Comparison of ENCODE assay signal across 19 cellular contexts in genomic region chrX:133090410-133090809, GRCh38. TPM values are rescaled to one million over a fixed set of nuclear protein-coding genes. Genes with fewer than 3 reads are reported as not detected.
DNase-seq lines count a peak whose midpoint lies in the region; ATAC-seq, FAIRE-seq and TF ChIP-seq lines count a peak whose summit lies in the region.
"Had no signal": no experiment of that assay in that cellular context is flagged by ENCODE, and none has a peak within 500 bp of the region (broad histone marks: within the 10 kb centered on the region; RNA-seq: fewer than 3 reads in every experiment).

No MANE protein-coding gene starts in this region.

- intact Hi-C loops in Calu3 (cut with micrococcal nuclease; ENCODE audit: unreplicated experiment): no loop called here
- intact Hi-C loops in PC-9 (cut with micrococcal nuclease; ENCODE audit: unreplicated experiment): no loop called here

- H3K4me2 ChIP-seq in PC-9: peak overlapping the region; percentile 29; the same call in 1 of the 2 replicates
- H3K4me2 ChIP-seq in keratinocyte (ENCODE audit: control insufficient read depth, extremely low read depth, insufficient read depth, low read depth, low read length): peak overlapping the region; percentile 16
- H3K4me2 ChIP-seq: BLaER1, GM23338, KMS-11 had no signal

- BruUV-seq in Calu3 (replicated peaks; lab: Mats Ljungman, UMichigan) (no TSS peak), PC-9 (replicated peaks; lab: Mats Ljungman, UMichigan) (no TSS peak)

- H3K27me3 ChIP-seq in PC-9 (ENCODE audit: insufficient read depth, low read depth): no peaks in the 10 kb centered on the region
- H3K27me3 ChIP-seq in keratinocyte (ENCODE audit: control insufficient read depth, extremely low read depth, insufficient read depth, low read length): no peaks in the 10 kb centered on the region

- no peaks in the 10 kb centered on the region for H3K9me1 ChIP-seq in keratinocyte (ENCODE audit: control insufficient read depth, extremely low read depth, insufficient read depth, low read length)

- peaks cover 19% of the 10 kb centered on the region for H3K4me1 Mint-ChIP-seq in Calu3 (ENCODE audit: low read depth, unreplicated experiment)
- H3K4me1 Mint-ChIP-seq: CD14-positive monocyte; CD4-positive, alpha-beta memory T cell; GM23338 had no signal

- CTCF ChIA-PET in Calu3 (lab: Charles Lee) (no interaction called here), PC-9 (lab: Charles Lee) (no interaction called here)

- POLR2A ChIA-PET in PC-9 (lab: Charles Lee; ENCODE audit: unreplicated experiment): no interaction called here

- H3F3A ChIP-seq in PC-9 (ENCODE audit: insufficient read depth, low read depth): peaks cover 14% of the 10 kb centered on the region; the same call in 1 of the 2 replicates

- peaks cover 32% of the 10 kb centered on the region for H3K4me1 ChIP-seq in PC-9 (replicated peaks; ENCODE audit: insufficient read depth)
- H3K4me1 ChIP-seq in keratinocyte (ENCODE audit: control insufficient read depth, extremely low read depth, insufficient read depth, low read length): peaks cover 18% of the 10 kb centered on the region
- H3K4me1 ChIP-seq: BLaER1 had no signal

- H3K4me3 Mint-ChIP-seq in Calu3 (ENCODE audit: low read depth, unreplicated experiment): no peak overlapping the region
- H3K4me3 Mint-ChIP-seq: CD14-positive monocyte; CD4-positive, alpha-beta memory T cell; GM23338; HFFc6 had no signal

- FAIRE-seq in keratinocyte (lab: Jason Lieb, UNC): no peak
- FAIRE-seq: GM12878, GM19239 had no signal

- H3K9me2 ChIP-seq in PC-9 (ENCODE audit: insufficient read depth): no peaks in the 10 kb centered on the region

- no peaks in the 10 kb centered on the region for H3K9me3 ChIP-seq in PC-9 (ENCODE audit: insufficient read depth, low read depth)
- H3K9me3 ChIP-seq in keratinocyte (ENCODE audit: control insufficient read depth, low read depth, low read length): no peaks in the 10 kb centered on the region
- H3K9me3 ChIP-seq: BLaER1 had no signal

- no peaks in the 10 kb centered on the region for H3K36me3 Mint-ChIP-seq in Calu3 (ENCODE audit: insufficient read depth, unreplicated experiment)
- H3K36me3 Mint-ChIP-seq: CD14-positive monocyte; CD4-positive, alpha-beta memory T cell had no signal

- no peak overlapping the region for H3K9ac ChIP-seq in keratinocyte (ENCODE audit: control insufficient read depth, extremely low read depth, insufficient read depth, low read length)
- H3K9ac ChIP-seq: BLaER1, KMS-11 had no signal

- DNase-seq in Calu3 (no peak), PC-9 (peak in 1 of 2 experiments; percentile 35), dedifferentiated amniotic fluid mesenchymal stem cell (ENCODE audit: extremely low spot score) (peak; percentile 27), keratinocyte (ENCODE audit: low read depth, low spot score) (no peak), NCI-H1105 treated with DMSO at 0.1 percent for 48 hours (lab: John Stamatoyannopoulos, UW) (no peak)
- DNase-seq: CD4-positive, alpha-beta memory T cell; DMS79 treated with DMSO at 0.1 percent for 48 hours; H7; HFFc6 had no signal

- no peaks in the 10 kb centered on the region for H3K9me3 Mint-ChIP-seq in Calu3 (ENCODE audit: low read depth, unreplicated experiment)
- H3K9me3 Mint-ChIP-seq: CD4-positive, alpha-beta memory T cell; GM23338; HFFc6 had no signal

- H3K4me3 ChIP-seq in PC-9: no peak overlapping the region
- no peak overlapping the region for H3K4me3 ChIP-seq in keratinocyte (ENCODE audit: control insufficient read depth in 2 of 3, extremely low read depth in 1 of 3, insufficient read depth in 2 of 3, low read depth in 1 of 3, low read length in 3 of 3)
- H3K4me3 ChIP-seq: BLaER1, GM12878, GM23338 had no signal

- H3K27ac Mint-ChIP-seq in Calu3 (ENCODE audit: unreplicated experiment): peak overlapping the region; percentile 69
- H3K27ac Mint-ChIP-seq: CD14-positive monocyte; CD4-positive, alpha-beta memory T cell; GM23338; HFFc6 had no signal

- H3K27ac ChIP-seq in PC-9: peak overlapping the region; percentile 28; the same call in 1 of the 2 replicates
- H3K27ac ChIP-seq in keratinocyte (ENCODE audit: control insufficient read depth, insufficient read depth, low read length): no peak overlapping the region
- H3K27ac ChIP-seq: BLaER1, KMS-11 had no signal

- no peaks in the 10 kb centered on the region for H3K27me3 Mint-ChIP-seq in Calu3 (ENCODE audit: unreplicated experiment)
- H3K27me3 Mint-ChIP-seq: CD4-positive, alpha-beta memory T cell had no signal

- TF ChIP-seq CTCF in Calu3 (IDR thresholded peaks at IDR 0.05; ENCODE audit: unreplicated experiment): no peak
- no peak for TF ChIP-seq CTCF in PC-9 (conservative IDR thresholded peaks at IDR 0.05)
- TF ChIP-seq CTCF in keratinocyte (optimal IDR thresholded peaks at IDR 0.05 in 1 of 3, IDR thresholded peaks at IDR 0.05 in 1 of 3, conservative IDR thresholded peaks at IDR 0.05 in 1 of 3; ENCODE audit: extremely low read depth in 1 of 3, insufficient read depth in 2 of 3, low read length in 3 of 3): no peak

- H4K20me1 ChIP-seq in PC-9 (ENCODE audit: insufficient read depth) (no peaks in the 10 kb centered on the region), keratinocyte (ENCODE audit: control insufficient read depth, extremely low read depth, insufficient read depth, low read length) (no peaks in the 10 kb centered on the region)

- dilution Hi-C loops in keratinocyte (cut with MboI; ENCODE audit: extremely low pct_ligation_motif_present, low sequenced_read_pairs): no loop called here

- no peaks in the 10 kb centered on the region for H3K36me3 ChIP-seq in PC-9 (ENCODE audit: low read depth)
- no peaks in the 10 kb centered on the region for H3K36me3 ChIP-seq in keratinocyte (ENCODE audit: control insufficient read depth in 2 of 2, extremely low read depth in 1 of 2, insufficient read depth in 2 of 2, low read length in 2 of 2)
- H3K36me3 ChIP-seq: BLaER1 had no signal

- H3K79me2 ChIP-seq in PC-9 (ENCODE audit: low read depth) (no peaks in the 10 kb centered on the region), keratinocyte (ENCODE audit: control insufficient read depth, insufficient read depth, low read length) (no peaks in the 10 kb centered on the region)

- ATAC-seq in GM21360 (IDR thresholded peaks at IDR 0.05; ENCODE audit: unreplicated experiment) (no peak), HG03469 (IDR thresholded peaks at IDR 0.05; ENCODE audit: unreplicated experiment) (no peak)
- ATAC-seq: GM12878, GM23338, HCT116 had no signal

- no peak overlapping the region for H2AFZ ChIP-seq in PC-9
- no peak overlapping the region for H2AFZ ChIP-seq in keratinocyte (ENCODE audit: control insufficient read depth, low read length)
- H2AFZ ChIP-seq: GM23338 had no signal

RNA-seq across cellular contexts. Expression of gene USP26, which starts 6.5 kb away (rescaled TPM):
- total RNA-seq in Calu3 (2022) (not detected in 2 replicates), PC-9 (2021) (not detected in 2 replicates)
- polyA plus RNA-seq in keratinocyte: not detected in 3 replicates
- not detected for polyA plus RNA-seq in keratinocyte (2011; ENCODE audit: low read depth)
- not detected in 2 replicates for polyA plus RNA-seq in keratinocyte (2011; cell fraction: cytosol; rRNA removed)
- not detected in 2 replicates for polyA plus RNA-seq in keratinocyte (2011; cell fraction: nucleus; rRNA removed)
- not detected in 2 replicates for polyA plus RNA-seq in keratinocyte (2012; ENCODE audit: low replicate concordance)
- polyA minus RNA-seq in keratinocyte: not detected in 3 replicates
- not detected for polyA minus RNA-seq in keratinocyte (2011; cell fraction: cytosol; rRNA and poly(A)+ RNA removed)
- not detected in 2 replicates for polyA minus RNA-seq in keratinocyte (2011; cell fraction: nucleus; rRNA and poly(A)+ RNA removed)
- total RNA-seq: A172; CD4-positive, alpha-beta memory T cell; GM12878; GM23338; H7; HFFc6 had no signal
- polyA plus RNA-seq: CD14-positive monocyte; CD4-positive, alpha-beta memory T cell; GM12878; GM23338 had no signal
